2 cellular contexts compared by ENCODE assay signal in the genomic region with DNA sequence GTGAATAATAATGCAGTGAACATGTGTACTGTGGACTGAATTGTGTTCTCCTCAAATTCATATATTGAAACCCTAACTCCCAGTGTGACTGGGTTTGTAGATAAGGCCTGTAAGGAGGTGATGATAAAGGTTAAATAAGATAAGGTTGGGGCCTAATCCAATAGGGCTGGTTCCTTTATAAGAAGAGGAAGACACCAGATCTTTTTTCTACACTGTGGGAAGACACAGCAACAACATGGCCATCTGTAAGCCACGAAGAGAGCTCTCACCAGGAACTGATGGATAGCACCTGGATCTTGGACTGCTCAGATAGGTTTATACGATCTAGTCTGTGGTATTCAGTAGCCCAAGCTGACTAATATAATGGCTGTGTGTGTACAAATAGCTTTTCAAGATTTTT.
TF ChIP-seq lines count a peak whose summit lies in the region.

No MANE protein-coding gene starts in this region.

TF ChIP-seq in HepG2, 621 proteins besides CTCF, POLR2A, EP300 and RAD21 (continued from another document):
- TF ChIP-seq, protein P1, sequence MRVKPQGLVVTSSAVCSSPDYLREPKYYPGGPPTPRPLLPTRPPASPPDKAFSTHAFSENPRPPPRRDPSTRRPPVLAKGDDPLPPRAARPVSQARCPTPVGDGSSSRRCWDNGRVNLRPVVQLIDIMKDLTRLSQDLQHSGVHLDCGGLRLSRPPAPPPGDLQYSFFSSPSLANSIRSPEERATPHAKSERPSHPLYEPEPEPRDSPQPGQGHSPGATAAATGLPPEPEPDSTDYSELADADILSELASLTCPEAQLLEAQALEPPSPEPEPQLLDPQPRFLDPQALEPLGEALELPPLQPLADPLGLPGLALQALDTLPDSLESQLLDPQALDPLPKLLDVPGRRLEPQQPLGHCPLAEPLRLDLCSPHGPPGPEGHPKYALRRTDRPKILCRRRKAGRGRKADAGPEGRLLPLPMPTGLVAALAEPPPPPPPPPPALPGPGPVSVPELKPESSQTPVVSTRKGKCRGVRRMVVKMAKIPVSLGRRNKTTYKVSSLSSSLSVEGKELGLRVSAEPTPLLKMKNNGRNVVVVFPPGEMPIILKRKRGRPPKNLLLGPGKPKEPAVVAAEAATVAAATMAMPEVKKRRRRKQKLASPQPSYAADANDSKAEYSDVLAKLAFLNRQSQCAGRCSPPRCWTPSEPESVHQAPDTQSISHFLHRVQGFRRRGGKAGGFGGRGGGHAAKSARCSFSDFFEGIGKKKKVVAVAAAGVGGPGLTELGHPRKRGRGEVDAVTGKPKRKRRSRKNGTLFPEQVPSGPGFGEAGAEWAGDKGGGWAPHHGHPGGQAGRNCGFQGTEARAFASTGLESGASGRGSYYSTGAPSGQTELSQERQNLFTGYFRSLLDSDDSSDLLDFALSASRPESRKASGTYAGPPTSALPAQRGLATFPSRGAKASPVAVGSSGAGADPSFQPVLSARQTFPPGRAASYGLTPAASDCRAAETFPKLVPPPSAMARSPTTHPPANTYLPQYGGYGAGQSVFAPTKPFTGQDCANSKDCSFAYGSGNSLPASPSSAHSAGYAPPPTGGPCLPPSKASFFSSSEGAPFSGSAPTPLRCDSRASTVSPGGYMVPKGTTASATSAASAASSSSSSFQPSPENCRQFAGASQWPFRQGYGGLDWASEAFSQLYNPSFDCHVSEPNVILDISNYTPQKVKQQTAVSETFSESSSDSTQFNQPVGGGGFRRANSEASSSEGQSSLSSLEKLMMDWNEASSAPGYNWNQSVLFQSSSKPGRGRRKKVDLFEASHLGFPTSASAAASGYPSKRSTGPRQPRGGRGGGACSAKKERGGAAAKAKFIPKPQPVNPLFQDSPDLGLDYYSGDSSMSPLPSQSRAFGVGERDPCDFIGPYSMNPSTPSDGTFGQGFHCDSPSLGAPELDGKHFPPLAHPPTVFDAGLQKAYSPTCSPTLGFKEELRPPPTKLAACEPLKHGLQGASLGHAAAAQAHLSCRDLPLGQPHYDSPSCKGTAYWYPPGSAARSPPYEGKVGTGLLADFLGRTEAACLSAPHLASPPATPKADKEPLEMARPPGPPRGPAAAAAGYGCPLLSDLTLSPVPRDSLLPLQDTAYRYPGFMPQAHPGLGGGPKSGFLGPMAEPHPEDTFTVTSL (CRISPR knock-in tag; IDR thresholded peaks at IDR 0.05; ENCODE audit: borderline replicate concordance): no peak

TF ChIP-seq in WTC11, 78 proteins besides CTCF, POLR2A, EP300 and RAD21 (continued from another document):
- TF ChIP-seq, protein P2, sequence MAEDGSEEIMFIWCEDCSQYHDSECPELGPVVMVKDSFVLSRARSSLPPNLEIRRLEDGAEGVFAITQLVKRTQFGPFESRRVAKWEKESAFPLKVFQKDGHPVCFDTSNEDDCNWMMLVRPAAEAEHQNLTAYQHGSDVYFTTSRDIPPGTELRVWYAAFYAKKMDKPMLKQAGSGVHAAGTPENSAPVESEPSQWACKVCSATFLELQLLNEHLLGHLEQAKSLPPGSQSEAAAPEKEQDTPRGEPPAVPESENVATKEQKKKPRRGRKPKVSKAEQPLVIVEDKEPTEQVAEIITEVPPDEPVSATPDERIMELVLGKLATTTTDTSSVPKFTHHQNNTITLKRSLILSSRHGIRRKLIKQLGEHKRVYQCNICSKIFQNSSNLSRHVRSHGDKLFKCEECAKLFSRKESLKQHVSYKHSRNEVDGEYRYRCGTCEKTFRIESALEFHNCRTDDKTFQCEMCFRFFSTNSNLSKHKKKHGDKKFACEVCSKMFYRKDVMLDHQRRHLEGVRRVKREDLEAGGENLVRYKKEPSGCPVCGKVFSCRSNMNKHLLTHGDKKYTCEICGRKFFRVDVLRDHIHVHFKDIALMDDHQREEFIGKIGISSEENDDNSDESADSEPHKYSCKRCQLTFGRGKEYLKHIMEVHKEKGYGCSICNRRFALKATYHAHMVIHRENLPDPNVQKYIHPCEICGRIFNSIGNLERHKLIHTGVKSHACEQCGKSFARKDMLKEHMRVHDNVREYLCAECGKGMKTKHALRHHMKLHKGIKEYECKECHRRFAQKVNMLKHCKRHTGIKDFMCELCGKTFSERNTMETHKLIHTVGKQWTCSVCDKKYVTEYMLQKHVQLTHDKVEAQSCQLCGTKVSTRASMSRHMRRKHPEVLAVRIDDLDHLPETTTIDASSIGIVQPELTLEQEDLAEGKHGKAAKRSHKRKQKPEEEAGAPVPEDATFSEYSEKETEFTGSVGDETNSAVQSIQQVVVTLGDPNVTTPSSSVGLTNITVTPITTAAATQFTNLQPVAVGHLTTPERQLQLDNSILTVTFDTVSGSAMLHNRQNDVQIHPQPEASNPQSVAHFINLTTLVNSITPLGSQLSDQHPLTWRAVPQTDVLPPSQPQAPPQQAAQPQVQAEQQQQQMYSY (CRISPR knock-in tag; IDR thresholded peaks at IDR 0.05): no peak
- no peak for TF ChIP-seq CDX4 (CRISPR knock-in tag; IDR thresholded peaks at IDR 0.05; ENCODE audit: borderline replicate concordance)
